In the genomic region with DNA sequence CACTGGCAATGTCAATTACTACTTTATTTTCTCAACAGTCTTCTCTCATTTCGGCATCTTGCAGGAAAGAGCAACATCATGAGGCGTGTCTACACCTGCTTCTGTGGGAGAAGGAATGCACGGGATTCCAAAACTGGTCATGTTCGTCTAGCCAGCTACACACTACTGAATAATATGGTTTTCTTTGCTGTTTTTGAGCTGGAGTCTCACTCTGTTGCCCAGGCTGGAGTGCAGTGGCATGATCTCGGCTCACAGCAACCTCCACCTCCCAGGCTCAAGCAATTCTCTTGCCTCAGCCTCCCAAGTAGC, we compare ENCODE assay signal across 8 cellular contexts.
DNase-seq lines count a peak whose midpoint lies in the region; ATAC-seq, FAIRE-seq and TF ChIP-seq lines count a peak whose summit lies in the region.
"Not testable (repeated sequence)": the region's sequence is repeated elsewhere in the genome, so short reads cannot be mapped to it uniquely, and the experiment has no call there.

No MANE protein-coding gene starts in this region.

- H3K27ac ChIP-seq in CD8-positive, alpha-beta T cell (ENCODE audit: low read depth, low read length); GM23338 (ENCODE audit: low read depth); RWPE2 (ENCODE audit: poor library complexity, severe bottlenecking); foreskin keratinocyte: not testable (repeated sequence)

- H3K4me1 ChIP-seq in CD8-positive, alpha-beta T cell (ENCODE audit: insufficient read depth, low read length); GM23338 (ENCODE audit: insufficient read depth); foreskin keratinocyte: not testable (repeated sequence)
- peaks cover 13% of the 10 kb centered on the region for H3K4me1 ChIP-seq in RWPE2 (ENCODE audit: insufficient read depth, poor library complexity, severe bottlenecking)

- CTCF ChIA-PET in CD8-positive, alpha-beta T cell (lab: Charles Lee), result interaction anchor here (1.1 kb wide), 1 partner anchor 15 kb away, joined by 3 read pairs; no protein-coding TSS in a partner anchor
- CTCF ChIA-PET in MCF 10A (lab: Yijun Ruan, JAX), result interaction anchor here (0.6 to 1.8 kb wide), 5 partner anchors 17 to 332 kb away, joined by 3 to 8 read pairs (median 3); no protein-coding TSS in a partner anchor

- not testable (repeated sequence) for H3K79me2 ChIP-seq in GM23338 (replicated peaks; ENCODE audit: insufficient read depth)

- not testable (repeated sequence) for H3F3A ChIP-seq in GM23338 (replicated peaks; ENCODE audit: low read depth)

- H3K4me3 ChIP-seq in CD8-positive, alpha-beta T cell (ENCODE audit: low read depth, low read length); GM23338; RWPE2 (ENCODE audit: severe bottlenecking); bronchial epithelial cell (ENCODE audit: low read depth, low read length): not testable (repeated sequence)

- H3K27ac Mint-ChIP-seq in CD8-positive, alpha-beta T cell, result peak overlapping the region; percentile 18
- H3K27ac Mint-ChIP-seq in GM23338 (0 out of 2 replicates have a peak overlapping the region, but pooled peaks have one; percentile 42), type B pancreatic cell (peak overlapping the region; percentile 46)
- H3K27ac Mint-ChIP-seq in MCF 10A (ENCODE audit: low read depth, unreplicated experiment), result not testable (repeated sequence)

- not testable (repeated sequence) for H3K27me3 ChIP-seq in CD8-positive, alpha-beta T cell (ENCODE audit: insufficient read depth, low read length); GM23338 (ENCODE audit: insufficient read depth); RWPE2 (ENCODE audit: insufficient read depth, poor library complexity, severe bottlenecking); bronchial epithelial cell (ENCODE audit: control insufficient read depth, insufficient read depth, low read length); foreskin keratinocyte

- not testable (repeated sequence) for H3K27me3 Mint-ChIP-seq in CD8-positive, alpha-beta T cell (ENCODE audit: low read depth); GM23338 (ENCODE audit: insufficient read depth, low read depth, poor library complexity); MCF 10A (ENCODE audit: insufficient read depth, unreplicated experiment); type B pancreatic cell

- not testable (repeated sequence) for H3K9me3 ChIP-seq in CD8-positive, alpha-beta T cell (ENCODE audit: low read length); RWPE2 (ENCODE audit: severe bottlenecking)

- not testable (repeated sequence) for H2AFZ ChIP-seq in GM23338

- ATAC-seq in CD8-positive, alpha-beta T cell; GM23338: not testable (repeated sequence)
- ATAC-seq in RWPE2 (ENCODE audit: low read depth) (peak; percentile 76), foreskin keratinocyte (peak; percentile 63)

- not testable (repeated sequence) for DNase-seq in CD8-positive, alpha-beta T cell; GM23338 (ENCODE audit: low spot score); RWPE2 (ENCODE audit: low spot score); type B pancreatic cell (ENCODE audit: extremely low spot score, unreplicated experiment)
- DNase-seq in MCF 10A (ENCODE audit: unreplicated experiment), result peak; percentile 44
- peak; percentile 86 for DNase-seq in bronchial epithelial cell (ENCODE audit: low read depth)
- DNase-seq in foreskin keratinocyte, result peak in 1 of 2 donors; percentile 63
- peak; percentile 19 for DNase-seq in myocyte (ENCODE audit: low read depth)

- not testable (repeated sequence) for BruUV-seq in MCF 10A (replicated peaks; lab: Mats Ljungman, UMichigan)

- peaks cover 11% of the 10 kb centered on the region for H3K36me3 Mint-ChIP-seq in CD8-positive, alpha-beta T cell
- H3K36me3 Mint-ChIP-seq in GM23338 (ENCODE audit: low read depth); MCF 10A (ENCODE audit: insufficient read depth, unreplicated experiment); type B pancreatic cell: not testable (repeated sequence)

- POLR2A ChIA-PET in CD8-positive, alpha-beta T cell (lab: Charles Lee), result not testable (repeated sequence)
- POLR2A ChIA-PET in MCF 10A (lab: Yijun Ruan, JAX), result interaction anchor here (0.6 to 1.3 kb wide), 2 partner anchors 9 to 249 kb away, joined by 3 read pairs; no protein-coding TSS in a partner anchor

- not testable (repeated sequence) for H4K20me1 ChIP-seq in GM23338 (replicated peaks; ENCODE audit: insufficient read depth)

- H3K9me3 Mint-ChIP-seq in CD8-positive, alpha-beta T cell; GM23338; MCF 10A (ENCODE audit: unreplicated experiment); type B pancreatic cell: not testable (repeated sequence)

- not testable (repeated sequence) for FAIRE-seq in bronchial epithelial cell (lab: Jason Lieb, UNC)

- not testable (repeated sequence) for H3K36me3 ChIP-seq in CD8-positive, alpha-beta T cell (ENCODE audit: insufficient read depth, low read length); GM23338 (ENCODE audit: insufficient read depth); RWPE2 (ENCODE audit: low read depth); bronchial epithelial cell (ENCODE audit: control insufficient read depth, insufficient read depth, low read length)

- peaks cover 18% of the 10 kb centered on the region for H3K4me1 Mint-ChIP-seq in CD8-positive, alpha-beta T cell (ENCODE audit: low read depth)
- peaks cover 14% of the 10 kb centered on the region for H3K4me1 Mint-ChIP-seq in GM23338
- H3K4me1 Mint-ChIP-seq in MCF 10A (ENCODE audit: insufficient read depth, unreplicated experiment), result not testable (repeated sequence)
- H3K4me1 Mint-ChIP-seq in type B pancreatic cell (ENCODE audit: unreplicated experiment), result peaks cover 40% of the 10 kb centered on the region

- not testable (repeated sequence) for H3K4me3 Mint-ChIP-seq in CD8-positive, alpha-beta T cell; GM23338; MCF 10A (ENCODE audit: unreplicated experiment); type B pancreatic cell

- not testable (repeated sequence) for H3K4me2 ChIP-seq in GM23338

- not testable (repeated sequence) for TF ChIP-seq CTCF in CD8-positive, alpha-beta T cell (IDR thresholded peaks at IDR 0.05); GM23338 (conservative IDR thresholded peaks at IDR 0.05; ENCODE audit: low read depth in 2 of 2); RWPE2 (IDR thresholded peaks at IDR 0.05; ENCODE audit: poor library complexity, severe bottlenecking); MCF 10A (IDR thresholded peaks at IDR 0.05; ENCODE audit: unreplicated experiment); bronchial epithelial cell (IDR thresholded peaks at IDR 0.05; ENCODE audit: insufficient read depth, low read length, severe bottlenecking); foreskin keratinocyte (conservative IDR thresholded peaks at IDR 0.05); type B pancreatic cell (conservative IDR thresholded peaks at IDR 0.05)

- H3K9me2 ChIP-seq in GM23338 (ENCODE audit: insufficient read depth), result not testable (repeated sequence)

- intact Hi-C loops in CD8-positive, alpha-beta T cell (cut with DNase I, micrococcal nuclease); MCF 10A (cut with micrococcal nuclease): not testable (repeated sequence)
